In genomic region chr6:118387921-118388701, GRCh38 we compare ENCODE assay signal across 12 cellular contexts.
DNase-seq lines count a peak whose midpoint lies in the region; ATAC-seq, FAIRE-seq and TF ChIP-seq lines count a peak whose summit lies in the region.
"Had no signal": no experiment of that assay in that cellular context is flagged by ENCODE, and none has a peak within 500 bp of the region (broad histone marks: within the 10 kb centered on the region; RNA-seq: fewer than 3 reads in every experiment).

No MANE protein-coding gene starts in this region.

- peak; percentile 50 for TF ChIP-seq POLR2A in endothelial cell of umbilical vein (IDR thresholded peaks at IDR 0.05; ENCODE audit: low read depth, low read length)

- H3K27me3 ChIP-seq in RWPE2 (ENCODE audit: insufficient read depth, poor library complexity, severe bottlenecking) (no peaks in the 10 kb centered on the region), endothelial cell of umbilical vein (ENCODE audit: control insufficient read depth in 2 of 2, insufficient read depth in 2 of 2, low read length in 2 of 2) (no peaks in the 10 kb centered on the region)

- TF ChIP-seq CTCF in RWPE2 (IDR thresholded peaks at IDR 0.05; ENCODE audit: poor library complexity, severe bottlenecking): no peak
- TF ChIP-seq CTCF in endothelial cell of umbilical vein (IDR thresholded peaks at IDR 0.05; ENCODE audit: extremely low read depth in 1 of 2, insufficient read depth in 1 of 2, low read depth in 1 of 2, low read length in 2 of 2): no peak

- peak overlapping the region; percentile 37 for H3K9ac ChIP-seq in endothelial cell of umbilical vein (replicated peaks; ENCODE audit: extremely low read depth, insufficient read depth, low read length)

- H3K27ac ChIP-seq in RWPE2 (ENCODE audit: poor library complexity, severe bottlenecking) (peak overlapping the region; percentile 90), endothelial cell of umbilical vein (ENCODE audit: insufficient read depth, low read depth, low read length) (peak overlapping the region; percentile 81)

- DNase-seq in GM04503 (ENCODE audit: low read depth): peak; percentile 54
- peak; percentile 64 for DNase-seq in RWPE2 (ENCODE audit: low spot score)
- DNase-seq in endothelial cell of umbilical vein (ENCODE audit: low read depth, low spot score): peak; percentile 97
- DNase-seq in skeletal muscle cell (ENCODE audit: low read depth): peak; percentile 82
- DNase-seq in stimulated activated CD4-positive, alpha-beta T cell treated with anti-CD3 and anti-CD28 coated beads, Interleukin-2, amount 100 ng/mL, for 24 hours: no peak
- DNase-seq in SIG-M5 (lab: John Stamatoyannopoulos, UW): no peak
- DNase-seq: activated B cell treated with CpG ODN at 0.5 μM for 24 hours; GDM1; NCI-H2029; stimulated activated CD4-positive, alpha-beta T cell treated with anti-CD3 and anti-CD28 coated beads, Interleukin-12 subunit alpha, Interleukin-12 subunit beta, amount 100 ng/mL, for 4 hours had no signal

- CTCF ChIA-PET in endothelial cell of umbilical vein (lab: Charles Lee): interaction anchor here (1.0 to 1.2 kb wide), 3 partner anchors 10 to 78 kb away, joined by 3 read pairs; no protein-coding TSS in a partner anchor

- H3K9me3 ChIP-seq in RWPE2 (ENCODE audit: severe bottlenecking): no peaks in the 10 kb centered on the region
- no peaks in the 10 kb centered on the region for H3K9me3 ChIP-seq in endothelial cell of umbilical vein (replicated peaks; ENCODE audit: control insufficient read depth, insufficient read depth, low read length)

- H3K36me3 ChIP-seq in RWPE2 (ENCODE audit: low read depth) (no peaks in the 10 kb centered on the region), endothelial cell of umbilical vein (ENCODE audit: control insufficient read depth in 2 of 2, extremely low read depth in 1 of 2, insufficient read depth in 2 of 2, low read length in 2 of 2) (no peaks in the 10 kb centered on the region)

- dilution Hi-C loops in endothelial cell of umbilical vein (cut with MboI; ENCODE audit: extremely low pct_ligation_motif_present, low sequenced_read_pairs): no loop called here

- no TSS peak for BruUV-seq in endothelial cell of umbilical vein (replicated peaks; lab: Mats Ljungman, UMichigan)

- no peaks in the 10 kb centered on the region for H3K9me1 ChIP-seq in endothelial cell of umbilical vein (replicated peaks; ENCODE audit: control insufficient read depth, extremely low read depth, insufficient read depth, low read length)

- peak; percentile 62 for FAIRE-seq in endothelial cell of umbilical vein (lab: Jason Lieb, UNC)

- H3K4me3 ChIP-seq in RWPE2 (ENCODE audit: severe bottlenecking) (no peak overlapping the region), endothelial cell of umbilical vein (replicated peaks in 1 of 3; ENCODE audit: insufficient read depth in 1 of 3, low read depth in 1 of 3, low read length in 3 of 3) (no peak overlapping the region), skeletal muscle cell (ENCODE audit: low read depth, low read length) (no peak overlapping the region)

- POLR2A ChIA-PET in endothelial cell of umbilical vein (lab: Charles Lee): interaction anchor here (0.6 kb wide), 1 partner anchor 481 kb away, joined by 3 read pairs; no protein-coding TSS in a partner anchor

- intact Hi-C loops in endothelial cell of umbilical vein (cut with micrococcal nuclease): loop anchor here (2.0 to 5.0 kb wide), 5 partner anchors 79 to 786 kb away; partner anchors contain the start of gene GOPC

- H4K20me1 ChIP-seq in endothelial cell of umbilical vein (replicated peaks; ENCODE audit: control insufficient read depth, extremely low read depth, insufficient read depth, low read length): no peaks in the 10 kb centered on the region

- H3K79me2 ChIP-seq in endothelial cell of umbilical vein (ENCODE audit: control insufficient read depth, insufficient read depth, low read length): no peaks in the 10 kb centered on the region

- H2AFZ ChIP-seq in endothelial cell of umbilical vein (ENCODE audit: low read depth, low read length): peak overlapping the region; percentile 44

- H3K4me1 ChIP-seq in RWPE2 (ENCODE audit: insufficient read depth, poor library complexity, severe bottlenecking) (peaks cover 20% of the 10 kb centered on the region), endothelial cell of umbilical vein (ENCODE audit: control insufficient read depth, extremely low read depth, insufficient read depth, low read length) (peaks cover 24% of the 10 kb centered on the region)

- peak overlapping the region; percentile 72 for H3K4me2 ChIP-seq in endothelial cell of umbilical vein (ENCODE audit: insufficient read depth, low read length)

- ATAC-seq in RWPE2 (ENCODE audit: low read depth) (peak; percentile 97), GM18873 (IDR thresholded peaks at IDR 0.05; ENCODE audit: low FRiP score, unreplicated experiment) (no peak), HG02623 (IDR thresholded peaks at IDR 0.05; ENCODE audit: unreplicated experiment) (no peak)

TF ChIP-seq in endothelial cell of umbilical vein, 7 proteins besides CTCF, POLR2A, EP300 and RAD21:
- TF ChIP-seq FOS (IDR thresholded peaks at IDR 0.05; ENCODE audit: borderline replicate concordance, insufficient read depth, low read length): peak; percentile 84
- TF ChIP-seq POLR2AphosphoS5 (IDR thresholded peaks at IDR 0.05; ENCODE audit: insufficient read depth, low read depth, low read length): peak; percentile 72
- TF ChIP-seq MYC (IDR thresholded peaks at IDR 0.05; ENCODE audit: low read depth, low read length): no peak
- TF ChIP-seq MAX (IDR thresholded peaks at IDR 0.05; ENCODE audit: insufficient read depth, insufficient read length): no peak
- peak; percentile 94 for TF ChIP-seq GATA2 (IDR thresholded peaks at IDR 0.05; ENCODE audit: insufficient read depth, insufficient read length, low read depth, low read length)
- no peak for TF ChIP-seq EZH2 (IDR thresholded peaks at IDR 0.05; ENCODE audit: borderline replicate concordance, low read depth, low read length, severe bottlenecking)
- TF ChIP-seq JUN (IDR thresholded peaks at IDR 0.05; ENCODE audit: borderline replicate concordance, insufficient read depth, insufficient read length, low read depth): peak; percentile 96

Comparison
In these comparisons a context has a peak if more than half of its experiments do, and no peak if none do; other contexts are left out.
1. DNase-seq: peak in GM04503 (single experiment), RWPE2 (single experiment), endothelial cell of umbilical vein (single experiment) and skeletal muscle cell (single experiment); none in stimulated activated CD4-positive, alpha-beta T cell treated with anti-CD3 and anti-CD28 coated beads, Interleukin-2, amount 100 ng/mL, for 24 hours (0 of 2) and SIG-M5 (single experiment).